ENCODE assay signal across 17 cellular contexts in genomic region chr9:27150758-27151431, GRCh38. TPM values are rescaled to one million over a fixed set of nuclear protein-coding genes. Genes with fewer than 3 reads are reported as not detected.
DNase-seq lines count a peak whose midpoint lies in the region; ATAC-seq and TF ChIP-seq lines count a peak whose summit lies in the region.
"Had no signal": no experiment of that assay in that cellular context is flagged by ENCODE, and none has a peak within 500 bp of the region (broad histone marks: within the 10 kb centered on the region; RNA-seq: fewer than 3 reads in every experiment).

No MANE protein-coding gene starts in this region.

- H3K4me3 ChIP-seq in AG09309 (ENCODE audit: control insufficient read depth, low read depth, low read length) (no peak overlapping the region), SJSA1 (no peak overlapping the region), osteoblast (ENCODE audit: insufficient read depth, low read length) (no peak overlapping the region)
- H3K4me3 ChIP-seq: breast epithelium, GM12878 had no signal

- H3K27ac ChIP-seq in SJSA1 (peak overlapping the region; percentile 51), osteoblast (ENCODE audit: low read depth, low read length) (peak overlapping the region; percentile 53)

- H3K79me2 ChIP-seq in osteoblast (ENCODE audit: insufficient read depth, low read length), result no peaks in the 10 kb centered on the region

- H3K4me1 ChIP-seq in SJSA1 (replicated peaks) (peaks cover 35% of the 10 kb centered on the region), osteoblast (ENCODE audit: insufficient read depth, low read length) (peaks cover 35% of the 10 kb centered on the region)

- H3K4me2 ChIP-seq in osteoblast (ENCODE audit: insufficient read depth, low read length), result peak overlapping the region; percentile 9

- peak; percentile 62 for DNase-seq in AG09309 (ENCODE audit: low read depth)
- DNase-seq in SJSA1 (ENCODE audit: low read depth in 1 of 2, low spot score in 2 of 2), result no peak
- peak; percentile 68 for DNase-seq in fibroblast of peridontal ligament (ENCODE audit: extremely low read depth)
- no peak for DNase-seq in osteoblast (ENCODE audit: insufficient read length, low spot score, missing footprints)
- no peak for DNase-seq in activated CD4-positive, alpha-beta T cell treated with anti-CD3 and anti-CD28 coated beads for 4 hours
- no peak for DNase-seq in activated T-cell treated with anti-CD3 and anti-CD28 coated beads for 4 hours
- DNase-seq: activated naive CD4-positive, alpha-beta T cell; NCI-H1417; NCI-H446 treated with DMSO at 0.1 percent for 48 hours; nucleus accumbens; SHP77 treated with DMSO at 0.1 percent for 48 hours; small intestine; T-helper 2 cell had no signal

- H3K36me3 ChIP-seq in SJSA1 (no peaks in the 10 kb centered on the region), osteoblast (ENCODE audit: insufficient read depth, low read length) (no peaks in the 10 kb centered on the region)
- H3K36me3 ChIP-seq: breast epithelium had no signal

- TF ChIP-seq CTCF in AG09309 (IDR thresholded peaks at IDR 0.05; ENCODE audit: control insufficient read depth, insufficient read depth, low read depth, low read length, missing control alignments) (no peak), osteoblast (IDR thresholded peaks at IDR 0.05; ENCODE audit: extremely low read depth, low read depth, low read length) (no peak)

- ATAC-seq in HG03571 (IDR thresholded peaks at IDR 0.05; ENCODE audit: unreplicated experiment) (no peak), HG02970 (IDR thresholded peaks at IDR 0.05; ENCODE audit: low FRiP score, unreplicated experiment) (no peak)
- ATAC-seq: GM12878 had no signal

- H4K20me1 ChIP-seq in osteoblast (ENCODE audit: insufficient read depth, low read length), result no peaks in the 10 kb centered on the region

- no peaks in the 10 kb centered on the region for H3K9me3 ChIP-seq in SJSA1 (replicated peaks)
- no peaks in the 10 kb centered on the region for H3K9me3 ChIP-seq in osteoblast (ENCODE audit: low read depth, low read length)
- H3K9me3 ChIP-seq: breast epithelium had no signal

- peak overlapping the region; percentile 57 for H2AFZ ChIP-seq in osteoblast (ENCODE audit: low read length)

- H3K27me3 ChIP-seq in SJSA1 (replicated peaks) (no peaks in the 10 kb centered on the region), osteoblast (ENCODE audit: insufficient read depth, low read length) (no peaks in the 10 kb centered on the region)
- H3K27me3 ChIP-seq: breast epithelium had no signal

RNA-seq across cellular contexts. Expression of gene TEK, which starts 41.9 kb away (rescaled TPM):
- 3.2 and 4.0 TPM in 2 replicates for total RNA-seq in SJSA1 (2014; rRNA removed; shearing (Covaris generic))
- 4.1 and 8.3 TPM in 2 replicates for total RNA-seq in osteoblast
- total RNA-seq: GM12878 had no signal

Comparison
In these comparisons a context has a peak if more than half of its experiments do, and no peak if none do; other contexts are left out.
1. DNase-seq: peak in AG09309 (single experiment) and fibroblast of peridontal ligament (single experiment); none in SJSA1 (0 of 2), osteoblast (single experiment), activated CD4-positive, alpha-beta T cell treated with anti-CD3 and anti-CD28 coated beads for 4 hours (0 of 2) and activated T-cell treated with anti-CD3 and anti-CD28 coated beads for 4 hours (single experiment).